Comparison of ENCODE assay signal across 8 cellular contexts in genomic region chr9:76704601-76705204, GRCh38. TPM values are rescaled to one million over a fixed set of nuclear protein-coding genes. Genes with fewer than 3 reads are reported as not detected.
A peak's percentile ranks its signal among the peaks of the same experiment; 100 is the strongest.
DNase-seq lines count a peak whose midpoint lies in the region; ATAC-seq lines count a peak whose summit lies in the region.

No MANE protein-coding gene starts in this region.

- H2BK5ac ChIP-seq in neuronal stem cell (ENCODE audit: low read length): no peak overlapping the region

- ATAC-seq in Right ventricle myocardium inferior (peak; percentile 26), GM21528 (IDR thresholded peaks at IDR 0.05; ENCODE audit: low FRiP score, unreplicated experiment) (no peak), HG03520 (IDR thresholded peaks at IDR 0.05; ENCODE audit: unreplicated experiment) (no peak)

- no peak overlapping the region for H2AK5ac ChIP-seq in neuronal stem cell (ENCODE audit: low read depth, low read length)

- H3K4me2 ChIP-seq in neuronal stem cell (ENCODE audit: insufficient read depth, low read length, poor library complexity, severe bottlenecking): no peak overlapping the region

- H3K18ac ChIP-seq in neuronal stem cell (ENCODE audit: low read length): no peak overlapping the region

- intact Hi-C loops in Right ventricle myocardium inferior (cut with DNase I) (loop anchor here (1.0 to 5.0 kb wide), 2 partner anchors 42 to 256 kb away; no protein-coding TSS in a partner anchor), cardiac septum (cut with DNase I) (loop anchor here (1.0 to 5.0 kb wide), 3 partner anchors 37 to 302 kb away; no protein-coding TSS in a partner anchor)

- H3K4me1 ChIP-seq in neuronal stem cell (ENCODE audit: control insufficient read depth in 2 of 2, insufficient read depth in 1 of 2, low read depth in 1 of 2, low read length in 2 of 2): peaks cover 0 to 3% of the 10 kb centered on the region in 2 donors

- H3K27ac ChIP-seq in neuronal stem cell (replicated peaks; ENCODE audit: low read length): no peak overlapping the region

- no peak overlapping the region for H2BK15ac ChIP-seq in neuronal stem cell (ENCODE audit: low read length)

- no CpG with 5 or more reads among the region's 9 CpGs for WGBS in neuronal stem cell (ENCODE audit: extremely low coverage in 2 of 2, insufficient read length in 2 of 2, insufficient replicate concordance in 1 of 2), 2 donors

- H2BK12ac ChIP-seq in neuronal stem cell (ENCODE audit: low read length): no peak overlapping the region

- no peaks in the 10 kb centered on the region for H3K9me3 ChIP-seq in neuronal stem cell (replicated peaks in 1 of 2; ENCODE audit: control insufficient read depth in 2 of 2, insufficient read depth in 1 of 2, low read depth in 1 of 2, low read length in 2 of 2)

- H3K14ac ChIP-seq in neuronal stem cell (ENCODE audit: low read length): no peak overlapping the region

- H3K23ac ChIP-seq in neuronal stem cell (ENCODE audit: low read depth, low read length, poor library complexity): no peak overlapping the region

- DNase-seq in Right ventricle myocardium inferior (ENCODE audit: missing footprints) (no peak), cardiac septum (ENCODE audit: low spot score) (no peak), NCI-H1105 (lab: John Stamatoyannopoulos, UW) (peak; percentile 61), SW 1271 (lab: John Stamatoyannopoulos, UW) (peak; percentile 44 to 65), fibroblast of the conjunctiva (ENCODE audit: low read depth) (peak; percentile 94), neuronal stem cell (ENCODE audit: low spot score) (peak; percentile 68)

- no peaks in the 10 kb centered on the region for H3K36me3 ChIP-seq in neuronal stem cell (replicated peaks in 1 of 2; ENCODE audit: control insufficient read depth in 2 of 2, insufficient read depth in 2 of 2, low read length in 2 of 2)

- H4K91ac ChIP-seq in neuronal stem cell (ENCODE audit: low read depth, low read length, poor library complexity): no peak overlapping the region

- no peaks in the 10 kb centered on the region for H3K79me1 ChIP-seq in neuronal stem cell (ENCODE audit: low read depth, low read length)

- no peak overlapping the region for H3K4ac ChIP-seq in neuronal stem cell (ENCODE audit: low read length)

- H4K8ac ChIP-seq in neuronal stem cell (ENCODE audit: low read depth, low read length): no peak overlapping the region

- H2BK120ac ChIP-seq in neuronal stem cell (ENCODE audit: low read depth, low read length): no peak overlapping the region

- H3K9ac ChIP-seq in neuronal stem cell (ENCODE audit: low read depth, low read length, poor library complexity): no peak overlapping the region

- peak overlapping the region; percentile 42 for H2AFZ ChIP-seq in neuronal stem cell (ENCODE audit: low read length)

- H3K27me3 ChIP-seq in neuronal stem cell (ENCODE audit: control insufficient read depth in 3 of 3, insufficient read depth in 3 of 3, low read depth in 1 of 3, low read length in 3 of 3): no peaks in the 10 kb centered on the region

- no peak overlapping the region for H3K4me3 ChIP-seq in neuronal stem cell (ENCODE audit: low read length in 2 of 2)

RNA-seq across cellular contexts. Expression of gene PCA3, which starts 59.5 kb away (rescaled TPM):
- total RNA-seq in Right ventricle myocardium inferior (not detected), cardiac septum (not detected)
- polyA plus RNA-seq in neuronal stem cell (2013, experiment 1 of 2): 0.04 TPM
- 0.07 TPM for polyA plus RNA-seq in neuronal stem cell (2013, experiment 2 of 2)

Comparison
In these comparisons a context has a peak if more than half of its experiments do, and no peak if none do; other contexts are left out.
1. DNase-seq: peak in NCI-H1105 (single experiment), SW 1271 (2 of 2), fibroblast of the conjunctiva (single experiment) and neuronal stem cell (single experiment); none in Right ventricle myocardium inferior (single experiment) and cardiac septum (single experiment).